ENCODE assay signal across 20 cellular contexts in genomic region chr3:126109860-126110235, GRCh38. TPM values are rescaled to one million over a fixed set of nuclear protein-coding genes. Genes with fewer than 3 reads are reported as not detected.
A peak's percentile ranks its signal among the peaks of the same experiment; 100 is the strongest.
DNase-seq lines count a peak whose midpoint lies in the region; ATAC-seq, FAIRE-seq and TF ChIP-seq lines count a peak whose summit lies in the region.
"Had no signal": no experiment of that assay in that cellular context is flagged by ENCODE, and none has a peak within 500 bp of the region (broad histone marks: within the 10 kb centered on the region; RNA-seq: fewer than 3 reads in every experiment).

No MANE protein-coding gene starts in this region.

- FAIRE-seq in GM12892 (lab: Jason Lieb, UNC), result no peak
- FAIRE-seq in kidney (lab: Jason Lieb, UNC), result no peak
- no peak for FAIRE-seq in H54 (lab: Jason Lieb, UNC)
- FAIRE-seq: K562 had no signal

- H3K27ac Mint-ChIP-seq in glutamatergic neuron (ENCODE audit: unreplicated experiment), result no peak overlapping the region
- H3K27ac Mint-ChIP-seq: B cell; CD4-positive, alpha-beta T cell; GM23338 had no signal

- H3K9me3 Mint-ChIP-seq in glutamatergic neuron (ENCODE audit: unreplicated experiment), result peaks cover 5% of the 10 kb centered on the region
- H3K9me3 Mint-ChIP-seq: CD4-positive, alpha-beta T cell had no signal

- H3K9ac ChIP-seq in kidney (ENCODE audit: low read length in 2 of 2), result no peak overlapping the region

- no peak for ATAC-seq in sciatic nerve
- ATAC-seq: GM23338, K562 had no signal

- H3K36me3 Mint-ChIP-seq in glutamatergic neuron (ENCODE audit: unreplicated experiment), result no peaks in the 10 kb centered on the region

- peaks cover 6% of the 10 kb centered on the region for H3K27me3 Mint-ChIP-seq in glutamatergic neuron (ENCODE audit: unreplicated experiment)
- H3K27me3 Mint-ChIP-seq: B cell; CD4-positive, alpha-beta T cell had no signal

- no peak for TF ChIP-seq POLR2A in GM12892 (IDR thresholded peaks at IDR 0.05; ENCODE audit: low read depth, low read length)
- no peak for TF ChIP-seq POLR2A in H54 (IDR thresholded peaks at IDR 0.05; ENCODE audit: low read depth, low read length)

- no peak overlapping the region for H3K4me3 ChIP-seq in kidney (ENCODE audit: low read length in 2 of 2)
- H3K4me3 ChIP-seq: GM23338, K562 had no signal

- no peak overlapping the region for H3K27ac ChIP-seq in kidney (ENCODE audit: low read depth in 2 of 2, low read length in 2 of 2)
- H3K27ac ChIP-seq: RWPE1 had no signal

- peaks cover 38 to 57% of the 10 kb centered on the region in 2 donors for H3K36me3 ChIP-seq in kidney (ENCODE audit: control insufficient read depth in 1 of 2, insufficient read depth in 2 of 2, low read length in 2 of 2)

- H3K4me1 ChIP-seq in kidney (ENCODE audit: control insufficient read depth in 1 of 2, insufficient read depth in 1 of 2, low read depth in 1 of 2, low read length in 2 of 2), result no peaks in the 10 kb centered on the region

- H3K4me1 Mint-ChIP-seq in glutamatergic neuron (ENCODE audit: low read depth, unreplicated experiment), result peaks cover 2% of the 10 kb centered on the region
- H3K4me1 Mint-ChIP-seq: B cell, GM23338 had no signal

- DNase-seq in D341Med (ENCODE audit: low spot score), result peak; percentile 9
- peak; percentile 1 for DNase-seq in GM12892 (ENCODE audit: insufficient read length)
- peak; percentile 50 for DNase-seq in kidney
- peak; percentile 44 for DNase-seq in sciatic nerve (ENCODE audit: low spot score)
- no peak for DNase-seq in H54 (ENCODE audit: insufficient read length, low spot score)
- DNase-seq in HT-29 (ENCODE audit: low spot score), result no peak
- DNase-seq in glutamatergic neuron, result no peak
- DNase-seq: Calu3; CD4-positive, alpha-beta T cell; DND-41; GF-D8; NCI-H1048; NCI-H146; NCI-H2107; NCI-H345; NCI-H526 treated with DMSO at 0.1 percent for 48 hours had no signal

- TF ChIP-seq CTCF in kidney (IDR thresholded peaks at IDR 0.05; ENCODE audit: borderline replicate concordance, extremely low read depth, insufficient read depth) (no peak), glutamatergic neuron (IDR thresholded peaks at IDR 0.05; ENCODE audit: partially characterized antibody, unreplicated experiment) (no peak)

- H3K4me3 Mint-ChIP-seq in glutamatergic neuron (ENCODE audit: unreplicated experiment), result no peak overlapping the region
- H3K4me3 Mint-ChIP-seq: B cell; CD4-positive, alpha-beta T cell; GM23338 had no signal

- no peaks in the 10 kb centered on the region for H3K9me3 ChIP-seq in kidney (ENCODE audit: control insufficient read depth in 1 of 2, low read length in 2 of 2)

- intact Hi-C loops in kidney (cut with DNase I), result no loop called here
- intact Hi-C loops in sciatic nerve (cut with DNase I), result no loop called here

RNA-seq across cellular contexts. Expression of gene SLC41A3, which starts 25.9 kb away (rescaled TPM):
- polyA plus RNA-seq in GM12892 (2012; ENCODE audit: missing spikeins), result 15.4 TPM
- 74.3 TPM for total RNA-seq in kidney
- 31.6 TPM for polyA plus RNA-seq in kidney (ENCODE audit: insufficient read depth, low read depth, low replicate concordance)
- 42.8 TPM for total RNA-seq in sciatic nerve
- 97.9 and 117 TPM in 2 replicates for total RNA-seq in HT-29 (2014; rRNA removed; shearing (Covaris generic))
- total RNA-seq in glutamatergic neuron (ENCODE audit: unreplicated experiment), result 38.6 TPM

Comparison
In these comparisons a context has a peak if more than half of its experiments do, and no peak if none do; other contexts are left out.
1. DNase-seq: peak in D341Med (single experiment), GM12892 (single experiment), kidney (single experiment) and sciatic nerve (single experiment); none in H54 (single experiment), HT-29 (single experiment) and glutamatergic neuron (single experiment).